ENCODE assay signal across 24 cellular contexts in genomic region chr4:65538571-65538970, GRCh38.
A peak's percentile ranks its signal among the peaks of the same experiment; 100 is the strongest.
DNase-seq lines count a peak whose midpoint lies in the region; ATAC-seq and TF ChIP-seq lines count a peak whose summit lies in the region.
"Had no signal": no experiment of that assay in that cellular context is flagged by ENCODE, and none has a peak within 500 bp of the region (broad histone marks: within the 10 kb centered on the region; RNA-seq: fewer than 3 reads in every experiment).

No MANE protein-coding gene starts in this region.

- H3K9me3 Mint-ChIP-seq in natural killer cell treated with Interleukin-12 subunit alpha and Interleukin-12 subunit beta and Interleukin-15 and Interleukin-18, amount 100 ng/mL, for 72 hours = peaks cover 15% of the 10 kb centered on the region
- H3K9me3 Mint-ChIP-seq in natural killer cell = peaks cover 10 to 22% of the 10 kb centered on the region in 2 donors
- peaks cover 4% of the 10 kb centered on the region for H3K9me3 Mint-ChIP-seq in WTC11
- H3K9me3 Mint-ChIP-seq: activated CD4-positive, alpha-beta T cell treated with anti-CD3 and anti-CD28 coated beads, Interleukin-2, amount 10 ng/mL, durations not matched to agents 24 days and 14 days had no signal

- no peak overlapping the region for H3K4me3 ChIP-seq in adipocyte (ENCODE audit: low read length)
- H3K4me3 ChIP-seq: prostate gland, SJSA1 had no signal

- no peak overlapping the region for H3K27ac ChIP-seq in foreskin keratinocyte
- H3K27ac ChIP-seq: prostate gland, SJSA1 had no signal

- no peaks in the 10 kb centered on the region for H3K4me1 Mint-ChIP-seq in natural killer cell treated with Interleukin-12 subunit alpha and Interleukin-12 subunit beta and Interleukin-15 and Interleukin-18, amount 100 ng/mL, for 72 hours (ENCODE audit: low read depth in 2 of 2)
- no peaks in the 10 kb centered on the region for H3K4me1 Mint-ChIP-seq in natural killer cell
- H3K4me1 Mint-ChIP-seq in WTC11 = peaks cover 18% of the 10 kb centered on the region
- H3K4me1 Mint-ChIP-seq: activated CD4-positive, alpha-beta T cell treated with anti-CD3 and anti-CD28 coated beads, Interleukin-2, amount 10 ng/mL, durations not matched to agents 24 days and 14 days; CD14-positive monocyte; naive thymus-derived CD4-positive, alpha-beta T cell; stimulated activated naive CD8-positive, alpha-beta T cell treated with anti-CD3 and anti-CD28 coated beads, Interleukin-15, amount 100 ng/mL, for 72 hours had no signal

- H3K27me3 ChIP-seq in adipocyte (replicated peaks; ENCODE audit: control insufficient read depth, insufficient read depth, low read length) (no peaks in the 10 kb centered on the region), foreskin keratinocyte (peaks cover 3% of the 10 kb centered on the region)
- H3K27me3 ChIP-seq: SJSA1 had no signal

- POLR2A ChIA-PET in WTC11 (lab: Charles Lee) = no interaction called here

- no peaks in the 10 kb centered on the region for H3K36me3 ChIP-seq in adipocyte (ENCODE audit: control insufficient read depth, insufficient read depth, low read length, severe bottlenecking)
- H3K36me3 ChIP-seq: prostate gland, SJSA1 had no signal

- H3K9me3 ChIP-seq in adipocyte (ENCODE audit: control insufficient read depth, low read length) = peaks cover 2% of the 10 kb centered on the region
- H3K9me3 ChIP-seq: prostate gland, SJSA1 had no signal

- peak; percentile 38 for DNase-seq in natural killer cell treated with Interleukin-12 subunit alpha and Interleukin-12 subunit beta and Interleukin-15 and Interleukin-18, amount 100 ng/mL, for 72 hours (ENCODE audit: low spot score)
- DNase-seq in natural killer cell (no peak), adipocyte (ENCODE audit: low read depth) (peak; percentile 8), foreskin keratinocyte (peak; percentile 7 to 23), G401 (ENCODE audit: low spot score) (no peak), WTC11 (ENCODE audit: low spot score) (no peak)
- no peak for DNase-seq in stimulated activated naive CD4-positive, alpha-beta T cell (lab: John Stamatoyannopoulos, UW)
- DNase-seq: 8988T; activated CD4-positive, alpha-beta T cell treated with anti-CD3 and anti-CD28 coated beads, Interleukin-2, amount 10 ng/mL, durations not matched to agents 24 days and 14 days; activated CD8-positive, alpha-beta memory T cell treated with anti-CD3 and anti-CD28 coated beads, Interleukin-2, amount 50 U/mL, for 4 hours; activated effector memory CD4-positive, alpha-beta T cell treated with anti-CD3 and anti-CD28 coated beads, Interleukin-2, amount 50 U/mL, for 16 hours; cortex of kidney; H9; mammary epithelial cell; naive thymus-derived CD4-positive, alpha-beta T cell; NCI-H187 treated with DMSO at 0.1 percent for 48 hours; NCI-H510A; stimulated activated naive CD8-positive, alpha-beta T cell treated with anti-CD3 and anti-CD28 coated beads, Interleukin-15, amount 100 ng/mL, for 72 hours; T-helper 9 cell had no signal

- peaks cover 8% of the 10 kb centered on the region for H3K36me3 Mint-ChIP-seq in natural killer cell treated with Interleukin-12 subunit alpha and Interleukin-12 subunit beta and Interleukin-15 and Interleukin-18, amount 100 ng/mL, for 72 hours
- no peaks in the 10 kb centered on the region for H3K36me3 Mint-ChIP-seq in natural killer cell
- H3K36me3 Mint-ChIP-seq in WTC11 = no peaks in the 10 kb centered on the region
- H3K36me3 Mint-ChIP-seq: CD14-positive monocyte, type B pancreatic cell had no signal

- H3K27me3 Mint-ChIP-seq in natural killer cell treated with Interleukin-12 subunit alpha and Interleukin-12 subunit beta and Interleukin-15 and Interleukin-18, amount 100 ng/mL, for 72 hours = no peaks in the 10 kb centered on the region
- H3K27me3 Mint-ChIP-seq in natural killer cell (ENCODE audit: low read depth in 2 of 2) (no peaks in the 10 kb centered on the region), WTC11 (ENCODE audit: low read depth) (no peaks in the 10 kb centered on the region)
- H3K27me3 Mint-ChIP-seq: activated CD4-positive, alpha-beta T cell treated with anti-CD3 and anti-CD28 coated beads, Interleukin-2, amount 10 ng/mL, durations not matched to agents 24 days and 14 days; naive thymus-derived CD4-positive, alpha-beta T cell; stimulated activated naive CD8-positive, alpha-beta T cell treated with anti-CD3 and anti-CD28 coated beads, Interleukin-15, amount 100 ng/mL, for 72 hours had no signal

- in situ Hi-C loops in G401 (cut with HindIII; ENCODE audit: low sequenced_read_pairs) = no loop called here

- CTCF ChIA-PET in WTC11 (lab: Charles Lee) = no interaction called here

- no peak overlapping the region for H3K4me3 Mint-ChIP-seq in natural killer cell treated with Interleukin-12 subunit alpha and Interleukin-12 subunit beta and Interleukin-15 and Interleukin-18, amount 100 ng/mL, for 72 hours
- H3K4me3 Mint-ChIP-seq in natural killer cell (no peak overlapping the region), WTC11 (no peak overlapping the region)
- H3K4me3 Mint-ChIP-seq: activated CD4-positive, alpha-beta T cell treated with anti-CD3 and anti-CD28 coated beads, Interleukin-2, amount 10 ng/mL, durations not matched to agents 24 days and 14 days; CD14-positive monocyte; H9; naive thymus-derived CD4-positive, alpha-beta T cell; stimulated activated naive CD8-positive, alpha-beta T cell treated with anti-CD3 and anti-CD28 coated beads, Interleukin-15, amount 100 ng/mL, for 72 hours; type B pancreatic cell had no signal

- H3K27ac Mint-ChIP-seq in natural killer cell treated with Interleukin-12 subunit alpha and Interleukin-12 subunit beta and Interleukin-15 and Interleukin-18, amount 100 ng/mL, for 72 hours = no peak overlapping the region
- H3K27ac Mint-ChIP-seq in natural killer cell = no peak overlapping the region
- no peak overlapping the region for H3K27ac Mint-ChIP-seq in WTC11
- H3K27ac Mint-ChIP-seq: activated CD4-positive, alpha-beta T cell treated with anti-CD3 and anti-CD28 coated beads, Interleukin-2, amount 10 ng/mL, durations not matched to agents 24 days and 14 days; CD14-positive monocyte; H9; naive thymus-derived CD4-positive, alpha-beta T cell; stimulated activated naive CD8-positive, alpha-beta T cell treated with anti-CD3 and anti-CD28 coated beads, Interleukin-15, amount 100 ng/mL, for 72 hours; type B pancreatic cell had no signal

- TF ChIP-seq CTCF in natural killer cell (IDR thresholded peaks at IDR 0.05) = no peak
- no peak for TF ChIP-seq CTCF in foreskin keratinocyte (conservative IDR thresholded peaks at IDR 0.05)
- no peak for TF ChIP-seq CTCF in WTC11 (IDR thresholded peaks at IDR 0.05)

- intact Hi-C loops in natural killer cell (cut with micrococcal nuclease) = no loop called here

- H3K9ac ChIP-seq in adipocyte (ENCODE audit: low read length) = no peak overlapping the region

- no peak for ATAC-seq in natural killer cell treated with Interleukin-12 subunit alpha and Interleukin-12 subunit beta and Interleukin-15 and Interleukin-18, amount 100 ng/mL, for 72 hours
- ATAC-seq in natural killer cell (no peak), foreskin keratinocyte (no peak), HG02973 (IDR thresholded peaks at IDR 0.05; ENCODE audit: unreplicated experiment) (no peak), WTC11 (no peak)
- ATAC-seq: naive thymus-derived CD4-positive, alpha-beta T cell; stimulated activated naive CD8-positive, alpha-beta T cell treated with anti-CD3 and anti-CD28 coated beads, Interleukin-15, amount 100 ng/mL, for 72 hours had no signal

- H3K4me1 ChIP-seq in adipocyte (ENCODE audit: control insufficient read depth, insufficient read depth, low read length) = no peaks in the 10 kb centered on the region
- no peaks in the 10 kb centered on the region for H3K4me1 ChIP-seq in foreskin keratinocyte
- H3K4me1 ChIP-seq: prostate gland, SJSA1 had no signal

TF ChIP-seq in WTC11, 78 proteins besides CTCF, POLR2A, EP300 and RAD21:
- TF ChIP-seq ZNF416 (CRISPR knock-in tag; IDR thresholded peaks at IDR 0.05) = no peak

Comparison
In these comparisons a context has a peak if more than half of its experiments do, and no peak if none do; other contexts are left out.
1. DNase-seq: peak in natural killer cell treated with Interleukin-12 subunit alpha and Interleukin-12 subunit beta and Interleukin-15 and Interleukin-18, amount 100 ng/mL, for 72 hours (single experiment), adipocyte (single experiment) and foreskin keratinocyte (2 of 2); none in natural killer cell (single experiment), stimulated activated naive CD4-positive, alpha-beta T cell (0 of 6), G401 (single experiment) and WTC11 (single experiment).